Comparison of ENCODE assay signal across 39 cellular contexts in genomic region chr2:160689441-160689840, GRCh38.
"Had no signal": no experiment of that assay in that cellular context is flagged by ENCODE, and none has a peak within 500 bp of the region (broad histone marks: within the 10 kb centered on the region; RNA-seq: fewer than 3 reads in every experiment).

No MANE protein-coding gene starts in this region.

- H3K27ac Mint-ChIP-seq: activated B cell treated with CpG ODN at 0.5 μM for 24 hours; activated CD4-positive, alpha-beta memory T cell treated with anti-CD3 and anti-CD28 coated beads for 36 hours; activated CD4-positive, alpha-beta T cell treated with anti-CD3 and anti-CD28 coated beads, Interleukin-2, amount 10 ng/mL, durations not matched to agents 24 days and 14 days; activated CD8-positive, alpha-beta T cell treated with anti-CD3 and anti-CD28 coated beads for 36 hours; activated naive CD4-positive, alpha-beta T cell treated with anti-CD3 and anti-CD28 coated beads for 36 hours; activated naive CD8-positive, alpha-beta T cell; activated naive CD8-positive, alpha-beta T cell treated with anti-CD3 and anti-CD28 coated beads, Interleukin-2, amount 10 ng/mL, durations not matched to agents 7 days and 5 days; activated naive CD8-positive, alpha-beta T cell treated with anti-CD3 and anti-CD28 coated beads, Interleukin-2, amount 50 U/mL, for 24 hours; activated T-cell treated with anti-CD3 and anti-CD28 coated beads, Interleukin-2, amount 50 U/mL, for 72 hours; activated T-helper 1 cell treated with anti-CD3 and anti-CD28 coated beads, Interleukin-12 subunit alpha, Interleukin-12 subunit beta, Interleukin-2, Interleukin-4 antibody, amounts not matched to agents 30 ng/mL and 10 ng/mL and 1 ng/mL, durations not matched to agents 14 hours and 24 hours and 36 hours; activated T-helper 17 cell treated with anti-CD3 and anti-CD28 coated beads, Interleukin-2, amount 50 U/mL, for 72 hours; brain; T-helper 1 cell treated with Interleukin-12 subunit alpha and Interleukin-12 subunit beta and Interleukin-4 antibody, amounts not matched to agents 30 μg/mL and 1 μg/mL, for 36 hours; T-helper 2 cell treated with Interferon-gamma antibody and Interleukin-4, amounts not matched to agents 5 μg/mL and 100 μg/mL, for 36 hours had no signal

- H3K36me3 Mint-ChIP-seq: activated CD4-positive, alpha-beta memory T cell treated with anti-CD3 and anti-CD28 coated beads for 36 hours; activated naive CD8-positive, alpha-beta T cell; brain had no signal

- H3K4me3 Mint-ChIP-seq: activated B cell treated with CpG ODN at 0.5 μM for 24 hours; activated CD4-positive, alpha-beta memory T cell treated with anti-CD3 and anti-CD28 coated beads for 36 hours; activated CD4-positive, alpha-beta T cell treated with anti-CD3 and anti-CD28 coated beads, Interleukin-2, amount 10 ng/mL, durations not matched to agents 24 days and 14 days; activated CD8-positive, alpha-beta T cell treated with anti-CD3 and anti-CD28 coated beads for 36 hours; activated naive CD4-positive, alpha-beta T cell treated with anti-CD3 and anti-CD28 coated beads for 36 hours; activated naive CD8-positive, alpha-beta T cell; activated naive CD8-positive, alpha-beta T cell treated with anti-CD3 and anti-CD28 coated beads, Interleukin-2, amount 10 ng/mL, durations not matched to agents 7 days and 5 days; activated naive CD8-positive, alpha-beta T cell treated with anti-CD3 and anti-CD28 coated beads, Interleukin-2, amount 50 U/mL, for 24 hours; activated T-cell treated with anti-CD3 and anti-CD28 coated beads, Interleukin-2, amount 50 U/mL, for 4 hours; activated T-cell treated with anti-CD3 and anti-CD28 coated beads, Interleukin-2, amount 50 U/mL, for 72 hours; activated T-helper 1 cell treated with anti-CD3 and anti-CD28 coated beads, Interleukin-12 subunit alpha, Interleukin-12 subunit beta, Interleukin-2, Interleukin-4 antibody, amounts not matched to agents 30 ng/mL and 10 ng/mL and 1 ng/mL, durations not matched to agents 14 hours and 24 hours and 36 hours; activated T-helper 17 cell treated with anti-CD3 and anti-CD28 coated beads, Interleukin-2, amount 50 U/mL, for 72 hours; brain; central memory CD8-positive, alpha-beta T cell; T-helper 1 cell treated with Interleukin-12 subunit alpha and Interleukin-12 subunit beta and Interleukin-4 antibody, amounts not matched to agents 30 μg/mL and 1 μg/mL, for 36 hours; T-helper 2 cell treated with Interferon-gamma antibody and Interleukin-4, amounts not matched to agents 5 μg/mL and 100 μg/mL, for 36 hours had no signal

- H3K9me3 Mint-ChIP-seq: activated B cell treated with CpG ODN at 0.5 μM for 24 hours; activated CD4-positive, alpha-beta memory T cell treated with anti-CD3 and anti-CD28 coated beads for 36 hours; activated CD4-positive, alpha-beta T cell treated with anti-CD3 and anti-CD28 coated beads, Interleukin-2, amount 10 ng/mL, durations not matched to agents 24 days and 14 days; activated CD8-positive, alpha-beta T cell treated with anti-CD3 and anti-CD28 coated beads for 36 hours; activated naive CD4-positive, alpha-beta T cell treated with anti-CD3 and anti-CD28 coated beads for 36 hours; activated naive CD8-positive, alpha-beta T cell treated with anti-CD3 and anti-CD28 coated beads, Interleukin-2, amount 50 U/mL, for 24 hours; activated T-cell treated with anti-CD3 and anti-CD28 coated beads, Interleukin-2, amount 50 U/mL, for 4 hours; activated T-helper 1 cell treated with anti-CD3 and anti-CD28 coated beads, Interleukin-12 subunit alpha, Interleukin-12 subunit beta, Interleukin-2, Interleukin-4 antibody, amounts not matched to agents 30 ng/mL and 10 ng/mL and 1 ng/mL, durations not matched to agents 14 hours and 24 hours and 36 hours; activated T-helper 17 cell treated with anti-CD3 and anti-CD28 coated beads, Interleukin-2, amount 50 U/mL, for 72 hours; central memory CD8-positive, alpha-beta T cell; T-helper 1 cell treated with Interleukin-12 subunit alpha and Interleukin-12 subunit beta and Interleukin-4 antibody, amounts not matched to agents 30 μg/mL and 1 μg/mL, for 36 hours; T-helper 2 cell treated with Interferon-gamma antibody and Interleukin-4, amounts not matched to agents 5 μg/mL and 100 μg/mL, for 36 hours had no signal

- H3K36me3 ChIP-seq: ascending aorta, cardiac muscle cell had no signal

- H3K4me1 ChIP-seq: ascending aorta had no signal

- H3K27ac ChIP-seq: ascending aorta, cardiac muscle cell, VCaP had no signal

- ATAC-seq: activated CD8-positive, alpha-beta T cell treated with anti-CD3 and anti-CD28 coated beads for 36 hours; activated naive CD8-positive, alpha-beta T cell treated with anti-CD3 and anti-CD28 coated beads, Interleukin-2, amount 50 U/mL, for 24 hours; activated T-cell treated with anti-CD3 and anti-CD28 coated beads, Interleukin-2, amount 50 U/mL, for 4 hours; activated T-cell treated with anti-CD3 and anti-CD28 coated beads, Interleukin-2, amount 50 U/mL, for 72 hours; activated T-helper 17 cell treated with anti-CD3 and anti-CD28 coated beads, Interleukin-2, amount 50 U/mL, for 72 hours had no signal

- H3K27me3 Mint-ChIP-seq: activated CD4-positive, alpha-beta memory T cell treated with anti-CD3 and anti-CD28 coated beads for 36 hours; activated CD8-positive, alpha-beta T cell treated with anti-CD3 and anti-CD28 coated beads for 36 hours; activated naive CD8-positive, alpha-beta T cell; activated naive CD8-positive, alpha-beta T cell treated with anti-CD3 and anti-CD28 coated beads, Interleukin-2, amount 50 U/mL, for 24 hours; brain had no signal

- H3K4me1 Mint-ChIP-seq: activated B cell treated with CpG ODN at 0.5 μM for 24 hours; activated CD4-positive, alpha-beta T cell treated with anti-CD3 and anti-CD28 coated beads, Interleukin-2, amount 10 ng/mL, durations not matched to agents 24 days and 14 days; activated naive CD8-positive, alpha-beta T cell treated with anti-CD3 and anti-CD28 coated beads, Interleukin-2, amount 50 U/mL, for 24 hours; activated T-helper 17 cell treated with anti-CD3 and anti-CD28 coated beads, Interleukin-2, amount 50 U/mL, for 72 hours; central memory CD8-positive, alpha-beta T cell had no signal

- H3K9me3 ChIP-seq: ascending aorta had no signal

- DNase-seq: activated B cell treated with CpG ODN at 0.5 μM for 24 hours; activated CD4-positive, alpha-beta memory T cell treated with anti-CD3 and anti-CD28 coated beads for 36 hours; activated CD4-positive, alpha-beta T cell treated with anti-CD3 and anti-CD28 coated beads for 4 hours; activated CD4-positive, alpha-beta T cell treated with anti-CD3 and anti-CD28 coated beads, Interleukin-2, amount 50 U/mL, for 1 hour; activated CD4-positive, alpha-beta T cell treated with anti-CD3 and anti-CD28 coated beads, Interleukin-2, amount 50 U/mL, for 4 hours; activated CD4-positive, CD25-positive, alpha-beta regulatory T cell treated with anti-CD3 and anti-CD28 coated beads, Interleukin-2, amount 50 U/mL, for 72 hours; activated CD8-positive, alpha-beta memory T cell treated with anti-CD3 and anti-CD28 coated beads, Interleukin-2, amount 50 U/mL, for 4 hours; activated CD8-positive, alpha-beta T cell treated with anti-CD3 and anti-CD28 coated beads for 36 hours; activated effector memory CD4-positive, alpha-beta T cell treated with anti-CD3 and anti-CD28 coated beads, Interleukin-2, amount 50 U/mL, for 16 hours; activated gamma-delta T cell treated with Interleukin-2 at 50 U/mL for 16 hours; activated naive CD4-positive, alpha-beta T cell; activated naive CD4-positive, alpha-beta T cell treated with anti-CD3 and anti-CD28 coated beads for 36 hours; activated naive CD4-positive, alpha-beta T cell treated with anti-CD3 and anti-CD28 coated beads, Interleukin-2, amount 50 U/mL, for 16 hours; activated naive CD8-positive, alpha-beta T cell treated with anti-CD3 and anti-CD28 coated beads, Interleukin-2, amount 10 ng/mL, durations not matched to agents 7 days and 5 days; activated naive CD8-positive, alpha-beta T cell treated with anti-CD3 and anti-CD28 coated beads, Interleukin-2, amount 50 U/mL, for 24 hours; activated T-cell treated with anti-CD3 and anti-CD28 coated beads for 4 hours; activated T-cell treated with anti-CD3 and anti-CD28 coated beads, Interleukin-2, amount 50 U/mL, for 1 hour; activated T-cell treated with anti-CD3 and anti-CD28 coated beads, Interleukin-2, amount 50 U/mL, for 4 hours; activated T-cell treated with anti-CD3 and anti-CD28 coated beads, Interleukin-2, amount 50 U/mL, for 72 hours; amygdala; anterior cingulate cortex; caudate nucleus; cerebellar nuclear complex; T-helper 1 cell; T-helper 2 cell; T-helper 9 cell had no signal

- FAIRE-seq: bronchial epithelial cell, TTC549 had no signal

- H3K27me3 ChIP-seq: ascending aorta, cardiac muscle cell had no signal

- H3K4me3 ChIP-seq: ascending aorta, cardiac muscle cell had no signal
